Comparison of ENCODE assay signal across 1 cellular context in genomic region chr1:23777979-23778814, GRCh38.
TF ChIP-seq lines count a peak whose summit lies in the region.

Gene PITHD1, plus strand, starts transcription at chr1:23778418. Its CDS starts 98 bp downstream, at chr1:23778516.

TF ChIP-seq in K562, 482 proteins besides CTCF, POLR2A, EP300 and RAD21 (continued from another document and continues in another):
- peak; percentile 47; the same call in 1 of the 2 replicates for TF ChIP-seq ZNF263 (CRISPR knock-in tag; IDR thresholded peaks at IDR 0.05; ENCODE audit: borderline replicate concordance)
- TF ChIP-seq TCF7L2 (IDR thresholded peaks at IDR 0.05; ENCODE audit: low read depth, low read length): no peak
- TF ChIP-seq POLR2AphosphoS5 (IDR thresholded peaks at IDR 0.05; ENCODE audit: control insufficient read depth, insufficient read depth, low read depth, low read length): peak; percentile 93
- TF ChIP-seq BCLAF1 (IDR thresholded peaks at IDR 0.05; ENCODE audit: borderline replicate concordance in 1 of 2, control insufficient read depth in 1 of 2, low read depth in 2 of 2, low read length in 1 of 2): 0 out of 4 replicates have a peak, but pooled peaks of 1 of the 2 experiments have one; percentile 50
- TF ChIP-seq MLLT1 (IDR thresholded peaks at IDR 0.05): peak in 1 of 2 experiments; percentile 77; a peak in 3 of 4 replicates
- peak; percentile 85 for TF ChIP-seq FIP1L1 (IDR thresholded peaks at IDR 0.05; ENCODE audit: low read depth, low read length, poor library complexity, severe bottlenecking)
- peak; percentile 99 for TF ChIP-seq EP400 (IDR thresholded peaks at IDR 0.05)
- TF ChIP-seq MED1 (CRISPR knock-in tag; IDR thresholded peaks at IDR 0.05; ENCODE audit: borderline replicate concordance): no peak
- TF ChIP-seq MTA3 (IDR thresholded peaks at IDR 0.05; ENCODE audit: borderline replicate concordance): no peak; the same call in none of the 2 replicates
- peak; percentile 40; the same call in 1 of the 2 replicates for TF ChIP-seq FOXP4 (CRISPR knock-in tag; IDR thresholded peaks at IDR 0.05; ENCODE audit: borderline replicate concordance)
- peak; percentile 88 for TF ChIP-seq ZBTB17 (CRISPR knock-in tag; IDR thresholded peaks at IDR 0.05)
- peak; percentile 92 for TF ChIP-seq MXI1 (IDR thresholded peaks at IDR 0.05; ENCODE audit: low read depth, low read length)
- TF ChIP-seq CREM (IDR thresholded peaks at IDR 0.05; ENCODE audit: low read depth): peak; percentile 95
- TF ChIP-seq SNAPC5 (CRISPR knock-in tag; IDR thresholded peaks at IDR 0.05): no peak
- peak; percentile 95 for TF ChIP-seq SUPT5H (IDR thresholded peaks at IDR 0.05)
- TF ChIP-seq E2F8 (IDR thresholded peaks at IDR 0.05; ENCODE audit: low read depth, partially characterized antibody): peak; percentile 56
- peak; percentile 97 for TF ChIP-seq RBBP5 (IDR thresholded peaks at IDR 0.05; ENCODE audit: borderline replicate concordance, insufficient read depth, low read length, poor library complexity, severe bottlenecking)
- peak; percentile 97 for TF ChIP-seq ARID1B (IDR thresholded peaks at IDR 0.05)
- TF ChIP-seq ZBTB12 (CRISPR knock-in tag; IDR thresholded peaks at IDR 0.05): peak; percentile 73
- peak; percentile 70; the same call in 1 of the 2 replicates for TF ChIP-seq HDAC8 (tag; IDR thresholded peaks at IDR 0.05)
- peak; percentile 77 for TF ChIP-seq ATF3 (IDR thresholded peaks at IDR 0.05)
- TF ChIP-seq ATF3 (CRISPR knock-in tag; conservative IDR thresholded peaks at IDR 0.05): peak; percentile 91
- no peak for TF ChIP-seq COPS2 (conservative IDR thresholded peaks at IDR 0.05)
- TF ChIP-seq RFX5 (IDR thresholded peaks at IDR 0.05; ENCODE audit: low read depth, low read length): 0 out of 2 replicates have a peak, but pooled peaks have one; percentile 59
- TF ChIP-seq KLF1 (tag; IDR thresholded peaks at IDR 0.05): no peak
- TF ChIP-seq ZNF324 (CRISPR knock-in tag; IDR thresholded peaks at IDR 0.05): no peak
- no peak for TF ChIP-seq RBM17 (IDR thresholded peaks at IDR 0.05; ENCODE audit: borderline replicate concordance, low read depth, low read length)
- TF ChIP-seq RCOR1 (IDR thresholded peaks at IDR 0.05; ENCODE audit: borderline replicate concordance in 1 of 2, low read depth in 2 of 2, low read length in 2 of 2): peak; percentile 68 to 89; a peak in 2 of 4 replicates
- 0 out of 2 replicates have a peak, but pooled peaks have one; percentile 8 for TF ChIP-seq TRIM28 (IDR thresholded peaks at IDR 0.05)
- peak; percentile 98 for TF ChIP-seq MYC (IDR thresholded peaks at IDR 0.05; ENCODE audit: low read depth, low read length)
- no peak; the same call in 1 of the 2 replicates for TF ChIP-seq MYC (CRISPR knock-in tag; IDR thresholded peaks at IDR 0.05; ENCODE audit: borderline replicate concordance, low read depth)
- TF ChIP-seq PHTF2 (CRISPR knock-in tag; IDR thresholded peaks at IDR 0.05): no peak
- TF ChIP-seq NUFIP1 (IDR thresholded peaks at IDR 0.05; ENCODE audit: partially characterized antibody): peak; percentile 57
- TF ChIP-seq ZKSCAN1 (IDR thresholded peaks at IDR 0.05; ENCODE audit: low read depth, low read length): peak; percentile 30
- 0 out of 2 replicates have a peak, but pooled peaks have one; percentile 18 for TF ChIP-seq HSF4 (CRISPR knock-in tag; IDR thresholded peaks at IDR 0.05; ENCODE audit: borderline replicate concordance)
- peak; percentile 93 for TF ChIP-seq POLR2H (tag; IDR thresholded peaks at IDR 0.05; ENCODE audit: low read depth)
- no peak for TF ChIP-seq THRB (CRISPR knock-in tag; conservative IDR thresholded peaks at IDR 0.05)
- TF ChIP-seq IRF9 (tag; IDR thresholded peaks at IDR 0.05): 0 out of 2 replicates have a peak, but pooled peaks have one; percentile 51
- peak; percentile 65 for TF ChIP-seq PRDM10 (IDR thresholded peaks at IDR 0.05; ENCODE audit: partially characterized antibody)
- 0 out of 2 replicates have a peak, but pooled peaks have one; percentile 65 for TF ChIP-seq E2F5 (CRISPR knock-in tag; IDR thresholded peaks at IDR 0.05)
